Comparison of ENCODE assay signal across 24 cellular contexts in genomic region chr6:3723966-3724365, GRCh38. TPM values are rescaled to one million over a fixed set of nuclear protein-coding genes. Genes with fewer than 3 reads are reported as not detected.
DNase-seq lines count a peak whose midpoint lies in the region; ATAC-seq and TF ChIP-seq lines count a peak whose summit lies in the region.
"Had no signal": no experiment of that assay in that cellular context is flagged by ENCODE, and none has a peak within 500 bp of the region (broad histone marks: within the 10 kb centered on the region; RNA-seq: fewer than 3 reads in every experiment).

No MANE protein-coding gene starts in this region.

- H3K9me3 ChIP-seq in heart left ventricle (no peaks in the 10 kb centered on the region), right atrium auricular region (no peaks in the 10 kb centered on the region), tibial artery (no peaks in the 10 kb centered on the region)
- H3K9me3 ChIP-seq: pancreas, uterus had no signal

- H3K4me3 ChIP-seq in heart left ventricle (no peak overlapping the region), right atrium auricular region (no peak overlapping the region), tibial artery (no peak overlapping the region)
- H3K4me3 ChIP-seq: GM23338, pancreas, SK-N-MC, uterus had no signal

- H3K36me3 ChIP-seq in heart left ventricle (peaks cover 3 to 70% (median 52%) of the 10 kb centered on the region in 9 donors), right atrium auricular region (peaks cover 59% of the 10 kb centered on the region), tibial artery (peaks cover 37 to 81% (median 78%) of the 10 kb centered on the region in 3 donors)
- H3K36me3 ChIP-seq: pancreas, uterus had no signal

- H3K27ac Mint-ChIP-seq in neural crest cell (ENCODE audit: unreplicated experiment), result peak overlapping the region; percentile 96
- H3K27ac Mint-ChIP-seq: activated naive CD4-positive, alpha-beta T cell treated with anti-CD3 and anti-CD28 coated beads for 36 hours; activated T-helper 1 cell treated with anti-CD3 and anti-CD28 coated beads, Interleukin-12 subunit alpha, Interleukin-12 subunit beta, Interleukin-2, Interleukin-4 antibody, amounts not matched to agents 30 ng/mL and 10 ng/mL and 1 ng/mL, durations not matched to agents 14 hours and 24 hours and 36 hours; CD4-positive, alpha-beta memory T cell; GM23338; stimulated activated effector memory CD8-positive, alpha-beta T cell treated with anti-CD3 and anti-CD28 coated beads, Interleukin-12 subunit alpha, Interleukin-12 subunit beta, amount 100 ng/mL, for 72 hours had no signal

- H3K4me3 Mint-ChIP-seq in neural crest cell, result no peak overlapping the region
- H3K4me3 Mint-ChIP-seq: activated naive CD4-positive, alpha-beta T cell treated with anti-CD3 and anti-CD28 coated beads for 36 hours; activated T-helper 1 cell treated with anti-CD3 and anti-CD28 coated beads, Interleukin-12 subunit alpha, Interleukin-12 subunit beta, Interleukin-2, Interleukin-4 antibody, amounts not matched to agents 30 ng/mL and 10 ng/mL and 1 ng/mL, durations not matched to agents 14 hours and 24 hours and 36 hours; CD4-positive, alpha-beta memory T cell; GM23338; naive thymus-derived CD4-positive, alpha-beta T cell; stimulated activated effector memory CD8-positive, alpha-beta T cell treated with anti-CD3 and anti-CD28 coated beads, Interleukin-12 subunit alpha, Interleukin-12 subunit beta, amount 100 ng/mL, for 72 hours had no signal

- no peak for TF ChIP-seq CTCF in heart left ventricle (IDR thresholded peaks at IDR 0.05)
- TF ChIP-seq CTCF in right atrium auricular region (IDR thresholded peaks at IDR 0.05), result no peak
- no peak for TF ChIP-seq CTCF in neural crest cell (conservative IDR thresholded peaks at IDR 0.05)
- TF ChIP-seq CTCF in tibial artery (IDR thresholded peaks at IDR 0.05), result no peak

- H3K27me3 ChIP-seq in heart left ventricle (no peaks in the 10 kb centered on the region), right atrium auricular region (no peaks in the 10 kb centered on the region), tibial artery (no peaks in the 10 kb centered on the region)
- H3K27me3 ChIP-seq: pancreas, uterus had no signal

- H3K4me1 Mint-ChIP-seq in neural crest cell, result peaks cover 53% of the 10 kb centered on the region
- H3K4me1 Mint-ChIP-seq: stimulated activated effector memory CD8-positive, alpha-beta T cell treated with anti-CD3 and anti-CD28 coated beads, Interleukin-12 subunit alpha, Interleukin-12 subunit beta, amount 100 ng/mL, for 72 hours had no signal

- no peaks in the 10 kb centered on the region for H3K27me3 Mint-ChIP-seq in neural crest cell (ENCODE audit: low read depth)

- in situ Hi-C loops in KBM-7 (cut with MboI; ENCODE audit: low pct_unique_long_range_greater_than_20kb, low sequenced_read_pairs), result no loop called here

- H3K9me3 Mint-ChIP-seq in neural crest cell, result peaks cover 5% of the 10 kb centered on the region
- H3K9me3 Mint-ChIP-seq: activated naive CD4-positive, alpha-beta T cell treated with anti-CD3 and anti-CD28 coated beads for 36 hours; activated T-helper 1 cell treated with anti-CD3 and anti-CD28 coated beads, Interleukin-12 subunit alpha, Interleukin-12 subunit beta, Interleukin-2, Interleukin-4 antibody, amounts not matched to agents 30 ng/mL and 10 ng/mL and 1 ng/mL, durations not matched to agents 14 hours and 24 hours and 36 hours; CD4-positive, alpha-beta memory T cell; naive thymus-derived CD4-positive, alpha-beta T cell; stimulated activated effector memory CD8-positive, alpha-beta T cell treated with anti-CD3 and anti-CD28 coated beads, Interleukin-12 subunit alpha, Interleukin-12 subunit beta, amount 100 ng/mL, for 72 hours had no signal

- intact Hi-C loops in heart left ventricle (cut with DNase I), result no loop called here
- intact Hi-C loops in tibial artery (cut with DNase I; ENCODE audit: low total_unique reads), result no loop called here

- H3K4me1 ChIP-seq in heart left ventricle (peaks cover 0 to 55% (median 32%) of the 10 kb centered on the region in 12 donors), right atrium auricular region (peaks cover 0 to 41% of the 10 kb centered on the region in 2 donors), tibial artery (peaks cover 0 to 74% (median 60%) of the 10 kb centered on the region in 4 donors)
- H3K4me1 ChIP-seq: pancreas, uterus had no signal

- no peak for DNase-seq in heart left ventricle
- no peak for DNase-seq in right atrium auricular region (ENCODE audit: low spot score)
- DNase-seq in dermis blood vessel endothelial cell, result peak; percentile 8
- no peak for DNase-seq in neural crest cell (ENCODE audit: low read depth, low spot score)
- peak; percentile 19 to 72 for DNase-seq in tibial artery
- DNase-seq in A172 (ENCODE audit: low spot score), result no peak
- no peak for DNase-seq in KBM-7
- DNase-seq: 8988T; activated CD4-positive, alpha-beta T cell treated with anti-CD3 and anti-CD28 coated beads, Interleukin-2, amount 50 U/mL, for 48 hours; activated naive CD4-positive, alpha-beta T cell treated with anti-CD3 and anti-CD28 coated beads for 36 hours; AML-193; CD4-positive, alpha-beta memory T cell; naive thymus-derived CD4-positive, alpha-beta T cell; NCI-H2107; NCI-H446; NCI-H774; pancreas; stimulated activated CD4-positive, alpha-beta T cell treated with anti-CD3 and anti-CD28 coated beads, Interleukin-4, amount 100 ng/mL, for 24 hours; uterus had no signal

- peaks cover 5% of the 10 kb centered on the region for H3K36me3 Mint-ChIP-seq in neural crest cell (ENCODE audit: low read depth)
- H3K36me3 Mint-ChIP-seq: CD4-positive, alpha-beta memory T cell; naive thymus-derived CD4-positive, alpha-beta T cell had no signal

- TF ChIP-seq POLR2A in heart left ventricle (IDR thresholded peaks at IDR 0.05), result no peak

- WGBS in heart left ventricle, 4 donors, result 87 to 88% (median 87%) methylated on average over 18 of the region's 18 CpGs

- H3K27ac ChIP-seq in heart left ventricle (peak overlapping the region in 9 of 12 donors; percentile 34 to 79 (median 47)), right atrium auricular region (peak overlapping the region in 1 of 2 donors; percentile 33), tibial artery (peak overlapping the region; percentile 64 to 75)
- H3K27ac ChIP-seq: pancreas, SK-N-MC, uterus had no signal

- ATAC-seq in heart left ventricle, result peak in 1 of 4 donors; percentile 19
- ATAC-seq in GM19455 (IDR thresholded peaks at IDR 0.05; ENCODE audit: unreplicated experiment), result no peak
- ATAC-seq: GM23338; naive thymus-derived CD4-positive, alpha-beta T cell; stimulated activated effector memory CD8-positive, alpha-beta T cell treated with anti-CD3 and anti-CD28 coated beads, Interleukin-12 subunit alpha, Interleukin-12 subunit beta, amount 100 ng/mL, for 72 hours had no signal

RNA-seq across cellular contexts. Expression of gene PXDC1, which starts 27.5 kb away (rescaled TPM):
- total RNA-seq in heart left ventricle (10 to 100 TPM; 13.7 to 73.9 (median 29.1) TPM), right atrium auricular region (10 to 100 TPM; 43.5 to 77.2 TPM), dermis blood vessel endothelial cell (61.5 and 135 TPM in 2 replicates), neural crest cell (4.8 and 5.4 TPM in 2 replicates)
- 10 to 100 TPM; 20.0 to 89.9 TPM for polyA plus RNA-seq in heart left ventricle
- 38.6 and 50.8 TPM in 2 replicates for total RNA-seq in A172 (2014; rRNA removed; shearing (Covaris generic))
- polyA plus RNA-seq: CD4-positive, alpha-beta memory T cell; naive thymus-derived CD4-positive, alpha-beta T cell had no signal

Comparison
In these comparisons a context has a peak if more than half of its experiments do, and no peak if none do; other contexts are left out.
1. DNase-seq: peak in dermis blood vessel endothelial cell (single experiment) and tibial artery (2 of 2); none in heart left ventricle (0 of 5), right atrium auricular region (single experiment), neural crest cell (single experiment), A172 (single experiment) and KBM-7 (single experiment).